ENCODE assay signal across 8 cellular contexts in genomic region chr17:54968259-54968953, GRCh38. TPM values are rescaled to one million over a fixed set of nuclear protein-coding genes. Genes with fewer than 3 reads are reported as not detected.
DNase-seq lines count a peak whose midpoint lies in the region; ATAC-seq, FAIRE-seq and TF ChIP-seq lines count a peak whose summit lies in the region.

A gene with protein sequence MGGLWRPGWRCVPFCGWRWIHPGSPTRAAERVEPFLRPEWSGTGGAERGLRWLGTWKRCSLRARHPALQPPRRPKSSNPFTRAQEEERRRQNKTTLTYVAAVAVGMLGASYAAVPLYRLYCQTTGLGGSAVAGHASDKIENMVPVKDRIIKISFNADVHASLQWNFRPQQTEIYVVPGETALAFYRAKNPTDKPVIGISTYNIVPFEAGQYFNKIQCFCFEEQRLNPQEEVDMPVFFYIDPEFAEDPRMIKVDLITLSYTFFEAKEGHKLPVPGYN (minus strand): TSS chr17:54968654. CDS start chr17:54968646, 8 bp downstream.
A gene with protein sequence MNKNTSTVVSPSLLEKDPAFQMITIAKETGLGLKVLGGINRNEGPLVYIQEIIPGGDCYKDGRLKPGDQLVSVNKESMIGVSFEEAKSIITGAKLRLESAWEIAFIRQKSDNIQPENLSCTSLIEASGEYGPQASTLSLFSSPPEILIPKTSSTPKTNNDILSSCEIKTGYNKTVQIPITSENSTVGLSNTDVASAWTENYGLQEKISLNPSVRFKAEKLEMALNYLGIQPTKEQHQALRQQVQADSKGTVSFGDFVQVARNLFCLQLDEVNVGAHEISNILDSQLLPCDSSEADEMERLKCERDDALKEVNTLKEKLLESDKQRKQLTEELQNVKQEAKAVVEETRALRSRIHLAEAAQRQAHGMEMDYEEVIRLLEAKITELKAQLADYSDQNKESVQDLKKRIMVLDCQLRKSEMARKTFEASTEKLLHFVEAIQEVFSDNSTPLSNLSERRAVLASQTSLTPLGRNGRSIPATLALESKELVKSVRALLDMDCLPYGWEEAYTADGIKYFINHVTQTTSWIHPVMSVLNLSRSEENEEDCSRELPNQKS (plus strand): TSS chr17:54968765. CDS start chr17:54986220, 17,455 bp downstream.

- peak within 1 kb of the TSS; percentile 80 for H3K27ac ChIP-seq in parathyroid adenoma
- H3K27ac ChIP-seq in tibial artery, result peak within 1 kb of the TSS; percentile 91 to 92

- peak within 1 kb of the TSS; percentile 88 for H3K4me3 ChIP-seq in adipocyte (ENCODE audit: low read length)
- H3K4me3 ChIP-seq in parathyroid adenoma (ENCODE audit: low read depth, low read length), result peak within 1 kb of the TSS; percentile 91
- peak within 1 kb of the TSS; percentile 87 to 98 for H3K4me3 ChIP-seq in tibial artery

- H3K4me1 ChIP-seq in adipocyte (ENCODE audit: control insufficient read depth, insufficient read depth, low read length) (peaks cover 22% of the 10 kb centered on the region), parathyroid adenoma (peaks cover 19% of the 10 kb centered on the region), tibial artery (peaks cover 0 to 34% (median 18%) of the 10 kb centered on the region in 4 donors)

- TF ChIP-seq CTCF in parathyroid adenoma (IDR thresholded peaks at IDR 0.05) (peak; percentile 29), tibial artery (IDR thresholded peaks at IDR 0.05) (peak in 1 of 2 experiments; percentile 24)

- H3K27me3 ChIP-seq in adipocyte (replicated peaks; ENCODE audit: control insufficient read depth, insufficient read depth, low read length), result no peaks in the 10 kb centered on the region
- no peaks in the 10 kb centered on the region for H3K27me3 ChIP-seq in parathyroid adenoma (ENCODE audit: control insufficient read depth, insufficient read depth, low read length)
- no peaks in the 10 kb centered on the region for H3K27me3 ChIP-seq in tibial artery

- intact Hi-C loops in cardiac septum (cut with DNase I) (no loop called here), tibial artery (cut with DNase I; ENCODE audit: low total_unique reads) (no loop called here)

- peak; percentile 77 for DNase-seq in GM12891 (ENCODE audit: insufficient read length, low spot score)
- DNase-seq in NCI-H128 (lab: John Stamatoyannopoulos, UW; ENCODE audit: unreplicated experiment), result peak; percentile 87
- peak; percentile 87 for DNase-seq in SKM-1 treated with dmso at 0.1 percent for 144 hours (lab: John Stamatoyannopoulos, UW; ENCODE audit: unreplicated experiment)
- peak; percentile 98 for DNase-seq in adipocyte (ENCODE audit: low read depth)
- peak; percentile 97 for DNase-seq in cardiac septum (ENCODE audit: low spot score)
- peak; percentile 94 to 98 for DNase-seq in tibial artery

- peak; percentile 88 for ATAC-seq in HG02763 (IDR thresholded peaks at IDR 0.05; ENCODE audit: unreplicated experiment)

- H2AFZ ChIP-seq in parathyroid adenoma, result peak within 1 kb of the TSS; percentile 99

- H3K79me2 ChIP-seq in parathyroid adenoma, result peaks cover 8% of the 10 kb centered on the region

- peak within 1 kb of the TSS; percentile 83 for H3K4me2 ChIP-seq in parathyroid adenoma (ENCODE audit: low read length)

- H3K36me3 ChIP-seq in adipocyte (ENCODE audit: control insufficient read depth, insufficient read depth, low read length, severe bottlenecking) (peaks cover 15% of the 10 kb centered on the region), parathyroid adenoma (ENCODE audit: control insufficient read depth, insufficient read depth, low read length) (no peaks in the 10 kb centered on the region), tibial artery (peaks cover 9 to 14% (median 10%) of the 10 kb centered on the region in 3 donors)

- peak within 1 kb of the TSS; percentile 90 for H3K9ac ChIP-seq in adipocyte (ENCODE audit: low read length)
- peak within 1 kb of the TSS; percentile 79 for H3K9ac ChIP-seq in parathyroid adenoma

- H3K9me3 ChIP-seq in adipocyte (ENCODE audit: control insufficient read depth, low read length) (no peaks in the 10 kb centered on the region), parathyroid adenoma (ENCODE audit: control insufficient read depth, low read length) (no peaks in the 10 kb centered on the region), tibial artery (no peaks in the 10 kb centered on the region)

- TF ChIP-seq POLR2A in GM12891 (IDR thresholded peaks at IDR 0.05; ENCODE audit: low read depth, low read length), result peak; percentile 96

- peak; percentile 92 for FAIRE-seq in GM12891 (lab: Jason Lieb, UNC)

TF ChIP-seq in GM12891, 5 proteins besides CTCF, POLR2A, EP300 and RAD21:
- TF ChIP-seq TAF1 (IDR thresholded peaks at IDR 0.05; ENCODE audit: low read depth, low read length), result peak; percentile 73
- no peak for TF ChIP-seq PAX5 (IDR thresholded peaks at IDR 0.05; ENCODE audit: insufficient read depth, low read length, severe bottlenecking)
- no peak for TF ChIP-seq SPI1 (IDR thresholded peaks at IDR 0.05; ENCODE audit: low read depth, low read length)
- TF ChIP-seq POLR2AphosphoS5 (IDR thresholded peaks at IDR 0.05; ENCODE audit: low read depth, low read length), result peak; percentile 94
- peak; percentile 85 for TF ChIP-seq POU2F2 (IDR thresholded peaks at IDR 0.05; ENCODE audit: low read depth, low read length)

RNA-seq across cellular contexts. Expression of the first gene that starts in this region (rescaled TPM):
- polyA plus RNA-seq in GM12891 (2012; ENCODE audit: low read depth, missing spikeins), result 38.4 TPM
- 48.6 TPM for total RNA-seq in cardiac septum

RNA-seq across cellular contexts. Expression of the second gene that starts in this region (rescaled TPM):
- 2.1 TPM for polyA plus RNA-seq in GM12891 (2012; ENCODE audit: low read depth, missing spikeins)
- 7.3 TPM for total RNA-seq in cardiac septum

Comparison
In these comparisons a context has a peak if more than half of its experiments do, and no peak if none do; other contexts are left out.
1. Peak in every context shown above with its lines: DNase-seq, ATAC-seq, H3K4me3 ChIP-seq and H3K27ac ChIP-seq.